Comparison of ENCODE assay signal across 8 cellular contexts in the genomic region with DNA sequence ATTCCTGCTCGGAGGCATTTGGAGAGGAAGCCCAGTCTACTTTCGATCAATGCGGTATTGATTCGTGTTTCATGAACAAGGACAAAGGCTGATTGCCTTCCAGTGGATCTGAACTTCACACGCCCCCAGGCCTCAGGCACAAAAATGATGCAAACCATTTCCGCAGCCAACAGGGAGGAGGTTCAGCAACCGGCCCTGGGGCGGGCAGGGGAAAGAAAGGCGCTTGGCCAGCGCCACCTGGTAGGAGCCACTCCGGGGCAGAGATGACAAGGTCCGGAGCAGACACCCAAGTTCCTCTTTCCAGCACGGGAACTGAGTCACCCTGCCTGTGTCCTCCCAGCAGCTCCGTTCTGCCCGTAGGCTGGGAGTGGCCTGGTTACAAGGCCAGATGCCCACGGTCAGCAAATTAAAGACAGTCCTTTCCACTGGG.
DNase-seq lines count a peak whose midpoint lies in the region; ATAC-seq and TF ChIP-seq lines count a peak whose summit lies in the region.

No MANE protein-coding gene starts in this region.

- no peaks in the 10 kb centered on the region for H3K36me3 Mint-ChIP-seq in progenitor cell of endocrine pancreas (ENCODE audit: insufficient read depth)

- H3K27me3 Mint-ChIP-seq in progenitor cell of endocrine pancreas = peaks cover 5% of the 10 kb centered on the region

- CTCF ChIA-PET in RWPE1 (lab: Yijun Ruan, JAX) = no interaction called here

- no peak overlapping the region for H3K4me3 Mint-ChIP-seq in progenitor cell of endocrine pancreas (ENCODE audit: low read depth)

- peak overlapping the region; percentile 86 for H3K27ac ChIP-seq in RWPE1

- ATAC-seq in GM19395 (IDR thresholded peaks at IDR 0.05; ENCODE audit: unreplicated experiment) (peak; percentile 53), HG03520 (IDR thresholded peaks at IDR 0.05; ENCODE audit: unreplicated experiment) (no peak), GM19023 (IDR thresholded peaks at IDR 0.05; ENCODE audit: unreplicated experiment) (no peak)

- H3K4me1 Mint-ChIP-seq in progenitor cell of endocrine pancreas (ENCODE audit: low read depth) = peaks cover 23% of the 10 kb centered on the region

- TF ChIP-seq CTCF in RWPE1 (conservative IDR thresholded peaks at IDR 0.05; ENCODE audit: low read depth) (no peak), foreskin fibroblast (IDR thresholded peaks at IDR 0.05; ENCODE audit: low read depth, low read length) (no peak), progenitor cell of endocrine pancreas (IDR thresholded peaks at IDR 0.05; ENCODE audit: unreplicated experiment) (no peak)

- POLR2A ChIA-PET in RWPE1 (lab: Yijun Ruan, JAX; ENCODE audit: low non-redundant PET) = no interaction called here

- H3K27ac Mint-ChIP-seq in progenitor cell of endocrine pancreas = peak overlapping the region; percentile 94

- peak; percentile 61 for DNase-seq in RWPE1 (ENCODE audit: low spot score)
- DNase-seq in foreskin fibroblast = peak; percentile 83 to 88
- no peak for DNase-seq in progenitor cell of endocrine pancreas (ENCODE audit: low spot score, unreplicated experiment)
- no peak for DNase-seq in NCI-H524 treated with DMSO at 0.1 percent for 48 hours (lab: John Stamatoyannopoulos, UW)
- DNase-seq in OCI-M2 (lab: John Stamatoyannopoulos, UW; ENCODE audit: unreplicated experiment) = no peak

- no peaks in the 10 kb centered on the region for H3K9me3 Mint-ChIP-seq in progenitor cell of endocrine pancreas (ENCODE audit: low read depth)

- H3K4me3 ChIP-seq in foreskin fibroblast (ENCODE audit: low read depth in 1 of 2, low read length in 2 of 2) = no peak overlapping the region

Comparison
In these comparisons a context has a peak if more than half of its experiments do, and no peak if none do; other contexts are left out.
1. DNase-seq: peak in RWPE1 (single experiment) and foreskin fibroblast (2 of 2); none in progenitor cell of endocrine pancreas (single experiment), NCI-H524 treated with DMSO at 0.1 percent for 48 hours (single experiment) and OCI-M2 (single experiment).